In genomic region chr10:30186371-30186875, GRCh38 we compare ENCODE assay signal across 8 cellular contexts.
DNase-seq lines count a peak whose midpoint lies in the region; ATAC-seq and TF ChIP-seq lines count a peak whose summit lies in the region.

No MANE protein-coding gene starts in this region.

- peak overlapping the region in 9 of 12 donors; percentile 4 to 42 (median 23) for H3K4me3 ChIP-seq in heart left ventricle

- peaks cover 0 to 62% (median 14%) of the 10 kb centered on the region in 12 donors for H3K4me1 ChIP-seq in heart left ventricle

- H3K9me3 ChIP-seq in heart left ventricle, result no peaks in the 10 kb centered on the region

- H3K36me3 ChIP-seq in heart left ventricle, result no peaks in the 10 kb centered on the region

- TF ChIP-seq POLR2A in heart left ventricle (IDR thresholded peaks at IDR 0.05), result no peak

- WGBS in heart left ventricle, 4 donors, result 49 to 69% (median 65%) methylated on average over 10 of the region's 10 CpGs

- ATAC-seq in heart left ventricle (peak in 3 of 4 donors; percentile 32 to 67 (median 53)), HG03432 (IDR thresholded peaks at IDR 0.05; ENCODE audit: unreplicated experiment) (no peak), GM21576 (IDR thresholded peaks at IDR 0.05; ENCODE audit: unreplicated experiment) (no peak), HG03571 (IDR thresholded peaks at IDR 0.05; ENCODE audit: unreplicated experiment) (no peak)
- no peak for ATAC-seq in stimulated activated memory B cell treated with anti-CD40 and anti-IgM and Interleukin-4, amounts not matched to agents 10 μg/mL and 1 μg/mL and 100 μg/mL, for 72 hours

- H3K4me3 Mint-ChIP-seq in stimulated activated memory B cell treated with anti-CD40 and anti-IgM and Interleukin-4, amounts not matched to agents 10 μg/mL and 1 μg/mL and 100 μg/mL, for 72 hours, result peak overlapping the region; percentile 18

- no peaks in the 10 kb centered on the region for H3K9me3 Mint-ChIP-seq in stimulated activated memory B cell treated with anti-CD40 and anti-IgM and Interleukin-4, amounts not matched to agents 10 μg/mL and 1 μg/mL and 100 μg/mL, for 72 hours

- H3K27ac Mint-ChIP-seq in stimulated activated memory B cell treated with anti-CD40 and anti-IgM and Interleukin-4, amounts not matched to agents 10 μg/mL and 1 μg/mL and 100 μg/mL, for 72 hours, result no peak overlapping the region

- DNase-seq in GM19238 (ENCODE audit: insufficient read length, low spot score) (peak; percentile 30), RPMI8226 (peak; percentile 62), heart left ventricle (peak in 2 of 5 donors; percentile 30 to 38), midbrain (lab: John Stamatoyannopoulos, UW) (no peak)

- peak in 10 of 12 donors; percentile 16 to 55 (median 32) for TF ChIP-seq CTCF in heart left ventricle (IDR thresholded peaks at IDR 0.05)

- H3K36me3 Mint-ChIP-seq in stimulated activated memory B cell treated with anti-CD40 and anti-IgM and Interleukin-4, amounts not matched to agents 10 μg/mL and 1 μg/mL and 100 μg/mL, for 72 hours, result no peaks in the 10 kb centered on the region

- H3K27me3 Mint-ChIP-seq in stimulated activated memory B cell treated with anti-CD40 and anti-IgM and Interleukin-4, amounts not matched to agents 10 μg/mL and 1 μg/mL and 100 μg/mL, for 72 hours, result peaks cover 9% of the 10 kb centered on the region

- intact Hi-C loops in heart left ventricle (cut with DNase I), result loop anchor here in 9 of 10 donors (2.0 to 10.0 kb wide), 13 partner anchors 51 to 189 kb away; partner anchors contain the start of gene JCAD (in 3 of the 9)

- no peaks in the 10 kb centered on the region for H3K27me3 ChIP-seq in heart left ventricle

- peak overlapping the region; percentile 62 to 95 (median 80) for H3K27ac ChIP-seq in heart left ventricle

- peaks cover 6% of the 10 kb centered on the region for H3K4me1 Mint-ChIP-seq in stimulated activated memory B cell treated with anti-CD40 and anti-IgM and Interleukin-4, amounts not matched to agents 10 μg/mL and 1 μg/mL and 100 μg/mL, for 72 hours

Comparison
In these comparisons a context has a peak if more than half of its experiments do, and no peak if none do; other contexts are left out.
1. ATAC-seq: peak in heart left ventricle (3 of 4); none in stimulated activated memory B cell treated with anti-CD40 and anti-IgM and Interleukin-4, amounts not matched to agents 10 μg/mL and 1 μg/mL and 100 μg/mL, for 72 hours (single experiment), HG03432 (single experiment), GM21576 (single experiment) and HG03571 (single experiment).